Comparison of ENCODE assay signal across 8 cellular contexts in genomic region chr4:40976343-40976742, GRCh38.
DNase-seq lines count a peak whose midpoint lies in the region; ATAC-seq and TF ChIP-seq lines count a peak whose summit lies in the region.

No MANE protein-coding gene starts in this region.

- H3K4me3 Mint-ChIP-seq in CD4-positive, alpha-beta T cell = no peak overlapping the region

- H3K9me3 ChIP-seq in CD4-positive, alpha-beta T cell (ENCODE audit: control insufficient read depth, low read length) = no peaks in the 10 kb centered on the region

- POLR2A ChIA-PET in BJ (lab: Charles Lee) = interaction anchor here (0.7 to 0.9 kb wide), 2 partner anchors 90 to 282 kb away, joined by 3 read pairs; no protein-coding TSS in a partner anchor
- POLR2A ChIA-PET in CD4-positive, alpha-beta T cell (lab: Charles Lee) = no interaction called here

- CTCF ChIA-PET in BJ (lab: Yijun Ruan, JAX) = interaction anchor here (0.9 to 5.9 kb wide), 24 partner anchors 9 to 667 kb away, joined by 3 to 61 read pairs (median 4); partner anchors contain the start of gene APBB2
- CTCF ChIA-PET in CD4-positive, alpha-beta T cell (lab: Charles Lee) = no interaction called here

- H3K4me3 ChIP-seq in BJ (ENCODE audit: low read depth, low read length) = no peak overlapping the region
- no peak overlapping the region for H3K4me3 ChIP-seq in kidney epithelial cell (ENCODE audit: low read depth, low read length)

- H3K27ac Mint-ChIP-seq in CD4-positive, alpha-beta T cell = no peak overlapping the region

- intact Hi-C loops in CD4-positive, alpha-beta T cell (cut with DNase I, micrococcal nuclease) = loop anchor here in 1 of 2 experiments (10.0 kb wide), 1 partner anchor 238 kb away; the partner anchor contains the start of gene APBB2

- no peaks in the 10 kb centered on the region for H3K36me3 ChIP-seq in BJ (ENCODE audit: control insufficient read depth, insufficient read depth, low read length)
- H3K36me3 ChIP-seq in kidney epithelial cell (ENCODE audit: control insufficient read depth, insufficient read depth, low read length) = no peaks in the 10 kb centered on the region

- H3K4me1 Mint-ChIP-seq in CD4-positive, alpha-beta T cell (ENCODE audit: low read depth) = no peaks in the 10 kb centered on the region

- ATAC-seq in GM18909 (IDR thresholded peaks at IDR 0.05; ENCODE audit: poor library complexity, unreplicated experiment) (peak; percentile 44), HG02938 (IDR thresholded peaks at IDR 0.05; ENCODE audit: unreplicated experiment) (no peak), GM21717 (IDR thresholded peaks at IDR 0.05; ENCODE audit: unreplicated experiment) (no peak)
- ATAC-seq in CD4-positive, alpha-beta T cell (ENCODE audit: poor library complexity) = no peak

- peak; percentile 62 for TF ChIP-seq CTCF in BJ (IDR thresholded peaks at IDR 0.05; ENCODE audit: insufficient read depth, low read depth, low read length)
- peak; percentile 54 for TF ChIP-seq CTCF in kidney epithelial cell (IDR thresholded peaks at IDR 0.05; ENCODE audit: insufficient read depth, low read length, poor library complexity, severe bottlenecking)
- no peak for TF ChIP-seq CTCF in CD4-positive, alpha-beta T cell (IDR thresholded peaks at IDR 0.05)

- no peaks in the 10 kb centered on the region for H3K27me3 ChIP-seq in BJ (ENCODE audit: control insufficient read depth, insufficient read depth, low read length)
- no peaks in the 10 kb centered on the region for H3K27me3 ChIP-seq in kidney epithelial cell (ENCODE audit: control insufficient read depth, insufficient read depth, low read length)
- no peaks in the 10 kb centered on the region for H3K27me3 ChIP-seq in CD4-positive, alpha-beta T cell (ENCODE audit: control insufficient read depth, insufficient read depth, low read length)

- no peaks in the 10 kb centered on the region for H3K36me3 Mint-ChIP-seq in CD4-positive, alpha-beta T cell (ENCODE audit: low read depth)

- DNase-seq in BJ (ENCODE audit: low read depth) (no peak), NCI-H2107 (lab: John Stamatoyannopoulos, UW) (peak; percentile 18), astrocyte of the hippocampus (ENCODE audit: low read depth, low spot score) (peak; percentile 74), kidney epithelial cell (ENCODE audit: low read depth) (no peak)
- no peak for DNase-seq in CD4-positive, alpha-beta T cell

- peaks cover 24% of the 10 kb centered on the region for H3K27me3 Mint-ChIP-seq in CD4-positive, alpha-beta T cell

- H3K9me3 Mint-ChIP-seq in CD4-positive, alpha-beta T cell = no peaks in the 10 kb centered on the region

- no peak overlapping the region for H3K27ac ChIP-seq in CD4-positive, alpha-beta T cell (ENCODE audit: low read depth, low read length)

Comparison
In these comparisons a context has a peak if more than half of its experiments do, and no peak if none do; other contexts are left out.
1. DNase-seq: peak in NCI-H2107 (single experiment) and astrocyte of the hippocampus (single experiment); none in BJ (single experiment), kidney epithelial cell (single experiment) and CD4-positive, alpha-beta T cell (0 of 10).